In genomic region chr12:78442454-78442801, GRCh38 we compare ENCODE assay signal across 25 cellular contexts.
A peak's percentile ranks its signal among the peaks of the same experiment; 100 is the strongest.
DNase-seq lines count a peak whose midpoint lies in the region; ATAC-seq and TF ChIP-seq lines count a peak whose summit lies in the region.
"Had no signal": no experiment of that assay in that cellular context is flagged by ENCODE, and none has a peak within 500 bp of the region (broad histone marks: within the 10 kb centered on the region; RNA-seq: fewer than 3 reads in every experiment).

No MANE protein-coding gene starts in this region.

- H3K9me3 ChIP-seq in IMR-90 (ENCODE audit: control insufficient read depth, insufficient read depth, low read length), result no peaks in the 10 kb centered on the region
- peaks cover 18% of the 10 kb centered on the region for H3K9me3 ChIP-seq in mesenchymal stem cell (ENCODE audit: control insufficient read depth, low read length)
- H3K9me3 ChIP-seq in thyroid gland, result no peaks in the 10 kb centered on the region
- H3K9me3 ChIP-seq: MG63, ovary, right lobe of liver, testis had no signal

- H4K8ac ChIP-seq in IMR-90 (ENCODE audit: low read depth in 2 of 2, low read length in 2 of 2) (no peak overlapping the region; a peak in 1 of 4 replicates), mesenchymal stem cell (ENCODE audit: low read length) (no peak overlapping the region)

- no peaks in the 10 kb centered on the region for H3K36me3 ChIP-seq in IMR-90 (ENCODE audit: control insufficient read depth, insufficient read depth, low read length)
- H3K36me3 ChIP-seq in mesenchymal stem cell (ENCODE audit: control insufficient read depth in 1 of 2, insufficient read depth in 2 of 2, low read depth in 1 of 2, low read length in 2 of 2), result no peaks in the 10 kb centered on the region
- no peaks in the 10 kb centered on the region for H3K36me3 ChIP-seq in thyroid gland
- H3K36me3 ChIP-seq: cardiac muscle cell, MG63, ovary, right lobe of liver had no signal

- H3K4me2 ChIP-seq in IMR-90 (ENCODE audit: low read depth, low read length) (peak overlapping the region; percentile 75), mesenchymal stem cell (ENCODE audit: low read length, poor library complexity, severe bottlenecking) (no peak overlapping the region)

- H2BK5ac ChIP-seq in IMR-90 (ENCODE audit: low read depth, low read length, poor library complexity, severe bottlenecking) (peak overlapping the region; percentile 68), mesenchymal stem cell (ENCODE audit: low read depth, low read length, poor library complexity, severe bottlenecking) (no peak overlapping the region)

- H3K9me1 ChIP-seq in IMR-90 (ENCODE audit: insufficient read depth, low read length), result no peaks in the 10 kb centered on the region

- WGBS in IMR-90 (ENCODE audit: extremely low coverage in 2 of 2, insufficient read length in 1 of 2), 2 experiments, result no CpG with 5 or more reads among the region's 1 CpG
- 0% methylated on average over 1 of the region's 1 CpG for WGBS in mesenchymal stem cell
- WGBS in thyroid gland, 2 donors, result 30 to 42% methylated on average over 1 of the region's 1 CpG

- H3K79me1 ChIP-seq in IMR-90 (ENCODE audit: low read depth in 1 of 2, low read length in 2 of 2), result no peaks in the 10 kb centered on the region
- no peaks in the 10 kb centered on the region for H3K79me1 ChIP-seq in mesenchymal stem cell (replicated peaks; ENCODE audit: low read length, poor library complexity, severe bottlenecking)

- no peak for TF ChIP-seq POLR2A in IMR-90 (IDR thresholded peaks at IDR 0.05; ENCODE audit: low read depth, low read length)
- TF ChIP-seq POLR2A in thyroid gland (IDR thresholded peaks at IDR 0.05), result no peak

- no peak overlapping the region for H3K23ac ChIP-seq in IMR-90 (ENCODE audit: low read depth, low read length)
- no peak overlapping the region for H3K23ac ChIP-seq in mesenchymal stem cell (ENCODE audit: low read length in 2 of 2)

- no peak overlapping the region for H3K14ac ChIP-seq in IMR-90 (replicated peaks; ENCODE audit: low read depth, low read length)
- H3K14ac ChIP-seq in mesenchymal stem cell (ENCODE audit: low read length in 2 of 2), result no peak overlapping the region

- ATAC-seq in IMR-90 (ENCODE audit: low read depth), result peak; percentile 61
- ATAC-seq: naive thymus-derived CD8-positive, alpha-beta T cell; right lobe of liver; stimulated activated effector memory CD8-positive, alpha-beta T cell treated with anti-CD3 and anti-CD28 coated beads, Interleukin-12 subunit alpha, Interleukin-12 subunit beta, amount 100 ng/mL, for 72 hours; T-cell had no signal

- no peak overlapping the region for H2BK20ac ChIP-seq in IMR-90 (ENCODE audit: low read depth, low read length)

- no peak overlapping the region for H2AK9ac ChIP-seq in IMR-90 (replicated peaks; ENCODE audit: low read depth, low read length, poor library complexity)

- H3K18ac ChIP-seq in IMR-90 (ENCODE audit: low read depth, low read length) (no peak overlapping the region), mesenchymal stem cell (ENCODE audit: low read depth in 1 of 2, low read length in 2 of 2) (no peak overlapping the region)

- no peak overlapping the region for H4K5ac ChIP-seq in IMR-90 (ENCODE audit: low read depth, low read length)

- H3K27me3 ChIP-seq in IMR-90 (ENCODE audit: control insufficient read depth, insufficient read depth, low read length), result no peaks in the 10 kb centered on the region
- H3K27me3 ChIP-seq in mesenchymal stem cell (ENCODE audit: control insufficient read depth in 1 of 2, insufficient read depth in 1 of 2, low read length in 2 of 2), result no peaks in the 10 kb centered on the region
- H3K27me3 ChIP-seq in thyroid gland, result no peaks in the 10 kb centered on the region
- H3K27me3 ChIP-seq: cardiac muscle cell, MG63, ovary, right lobe of liver, testis had no signal

- no peaks in the 10 kb centered on the region for H4K20me1 ChIP-seq in IMR-90 (ENCODE audit: insufficient read depth, low read length)

- H2AK5ac ChIP-seq in IMR-90 (ENCODE audit: low read depth, low read length) (no peak overlapping the region), mesenchymal stem cell (ENCODE audit: low read length, severe bottlenecking) (no peak overlapping the region)

- no peak overlapping the region for H2BK120ac ChIP-seq in IMR-90 (ENCODE audit: low read depth, low read length)
- no peak overlapping the region for H2BK120ac ChIP-seq in mesenchymal stem cell (ENCODE audit: low read depth, low read length)

- H3K4me1 ChIP-seq in IMR-90 (ENCODE audit: control insufficient read depth, insufficient read depth, low read length) (no peaks in the 10 kb centered on the region), mesenchymal stem cell (ENCODE audit: control insufficient read depth, insufficient read depth, low read depth, low read length) (peaks cover 7% of the 10 kb centered on the region), thyroid gland (no peaks in the 10 kb centered on the region)
- H3K4me1 ChIP-seq: right lobe of liver, testis had no signal

- H3K4me3 ChIP-seq in AG10803 (ENCODE audit: low read length), result no peak overlapping the region
- H3K4me3 ChIP-seq in IMR-90 (ENCODE audit: insufficient read depth, low read depth, low read length), result no peak overlapping the region
- no peak overlapping the region for H3K4me3 ChIP-seq in choroid plexus epithelial cell (ENCODE audit: low read depth, low read length)
- no peak overlapping the region for H3K4me3 ChIP-seq in mesenchymal stem cell (ENCODE audit: insufficient read depth in 1 of 2, low read depth in 1 of 2, low read length in 2 of 2)
- H3K4me3 ChIP-seq in thyroid gland (replicated peaks in 1 of 3), result no peak overlapping the region
- H3K4me3 ChIP-seq: cardiac muscle cell, MG63, ovary, right lobe of liver, testis had no signal

- peak; percentile 61 for DNase-seq in AG10803 (ENCODE audit: low read depth)
- DNase-seq in IMR-90, result peak; percentile 56
- DNase-seq in choroid plexus epithelial cell (ENCODE audit: low read depth), result peak; percentile 76
- DNase-seq in mesenchymal stem cell, result peak; percentile 37
- no peak for DNase-seq in DMS79 treated with DMSO at 0.1 percent for 48 hours (lab: John Stamatoyannopoulos, UW)
- DNase-seq in thyroid gland, result no peak
- no peak for DNase-seq in activated CD4-positive, alpha-beta T cell treated with anti-CD3 and anti-CD28 coated beads for 1 hour
- DNase-seq in NCI-H748 (lab: John Stamatoyannopoulos, UW; ENCODE audit: unreplicated experiment), result no peak
- DNase-seq: activated CD4-positive, alpha-beta T cell treated with anti-CD3 and anti-CD28 coated beads, Interleukin-2, amount 10 ng/mL, durations not matched to agents 7 days and 5 days; activated naive CD8-positive, alpha-beta T cell treated with anti-CD3 and anti-CD28 coated beads, Interleukin-2, amount 10 ng/mL, durations not matched to agents 7 days and 5 days; COR-L47; dermis blood vessel endothelial cell; MG63; naive thymus-derived CD8-positive, alpha-beta T cell; NCI-H1436; NCI-H748 treated with DMSO at 0.1 percent for 48 hours; OCI-M1; ovary; right lobe of liver; SHP77 treated with DMSO at 0.1 percent for 48 hours; T-cell; testis had no signal

- H2BK15ac ChIP-seq in IMR-90 (ENCODE audit: low read depth, low read length) (no peak overlapping the region), mesenchymal stem cell (ENCODE audit: low read depth, poor library complexity, severe bottlenecking) (no peak overlapping the region)

- TF ChIP-seq RAD21 in IMR-90 (IDR thresholded peaks at IDR 0.05; ENCODE audit: low read length), result no peak

- CTCF ChIA-PET in IMR-90 (lab: Yijun Ruan, JAX), result no interaction called here

- no peak overlapping the region for H2AFZ ChIP-seq in IMR-90 (replicated peaks; ENCODE audit: low read length, poor library complexity)
- no peak overlapping the region for H2AFZ ChIP-seq in mesenchymal stem cell (ENCODE audit: low read depth, low read length)

- in situ Hi-C loops in IMR-90 (cut with MboI; ENCODE audit: low sequenced_read_pairs), result no loop called here

- H4K91ac ChIP-seq in IMR-90 (ENCODE audit: insufficient read depth, low read depth, low read length) (no peak overlapping the region), mesenchymal stem cell (ENCODE audit: low read length) (no peak overlapping the region)

- H2BK12ac ChIP-seq in mesenchymal stem cell (ENCODE audit: low read length in 2 of 2), result no peak overlapping the region

- H3K4ac ChIP-seq in IMR-90 (ENCODE audit: low read depth, low read length) (no peak overlapping the region), mesenchymal stem cell (ENCODE audit: low read depth in 1 of 2, low read length in 2 of 2) (no peak overlapping the region)

- intact Hi-C loops in IMR-90 (cut with micrococcal nuclease), result no loop called here
- intact Hi-C loops in thyroid gland (cut with DNase I), result no loop called here

- TF ChIP-seq CTCF in AG10803 (conservative IDR thresholded peaks at IDR 0.05; ENCODE audit: low read length) (no peak), IMR-90 (conservative IDR thresholded peaks at IDR 0.05; ENCODE audit: low read depth, low read length) (no peak), choroid plexus epithelial cell (conservative IDR thresholded peaks at IDR 0.05; ENCODE audit: low read depth, low read length) (no peak), thyroid gland (IDR thresholded peaks at IDR 0.05) (no peak)

- BruUV-seq in IMR-90 (replicated peaks; lab: Mats Ljungman, UMichigan), result no TSS peak

- no peak overlapping the region for H3K56ac ChIP-seq in IMR-90 (ENCODE audit: extremely low read depth, insufficient read depth, low read length)

- H3K27ac ChIP-seq in IMR-90 (ENCODE audit: insufficient read depth, low read length), result peak overlapping the region; percentile 56; the same call in 1 of the 2 replicates
- no peak overlapping the region for H3K27ac ChIP-seq in mesenchymal stem cell (ENCODE audit: low read length, poor library complexity, severe bottlenecking)
- H3K27ac ChIP-seq in thyroid gland, result no peak overlapping the region
- H3K27ac ChIP-seq: cardiac muscle cell, epithelial cell of prostate, ovary, right lobe of liver, testis had no signal

- POLR2A ChIA-PET in IMR-90 (lab: Charles Lee; ENCODE audit: unreplicated experiment), result no interaction called here

- dilution Hi-C loops in IMR-90 (cut with HindIII; ENCODE audit: low sequenced_read_pairs, unreplicated experiment), result no loop called here

- H3K9ac ChIP-seq in IMR-90 (ENCODE audit: low read depth, low read length), result no peak overlapping the region
- no peak overlapping the region for H3K9ac ChIP-seq in mesenchymal stem cell (ENCODE audit: low read length)

TF ChIP-seq in IMR-90, 13 proteins besides CTCF, POLR2A, EP300 and RAD21 (continues in another document):
- no peak for TF ChIP-seq ELK1 (IDR thresholded peaks at IDR 0.05; ENCODE audit: borderline replicate concordance, low read depth, low read length)
- TF ChIP-seq RFX5 (IDR thresholded peaks at IDR 0.05; ENCODE audit: low read depth, low read length), result no peak

Comparison
In these comparisons a context has a peak if more than half of its experiments do, and no peak if none do; other contexts are left out.
1. DNase-seq: peak in AG10803 (single experiment), IMR-90 (single experiment), choroid plexus epithelial cell (single experiment) and mesenchymal stem cell (single experiment); none in DMS79 treated with DMSO at 0.1 percent for 48 hours (single experiment), thyroid gland (0 of 2), activated CD4-positive, alpha-beta T cell treated with anti-CD3 and anti-CD28 coated beads for 1 hour (single experiment) and NCI-H748 (single experiment).